8 cellular contexts compared by ENCODE assay signal in genomic region chrX:133587818-133588217, GRCh38.
"Had no signal": no experiment of that assay in that cellular context is flagged by ENCODE, and none has a peak within 500 bp of the region (broad histone marks: within the 10 kb centered on the region; RNA-seq: fewer than 3 reads in every experiment).

No MANE protein-coding gene starts in this region.

- H3K27ac Mint-ChIP-seq: HFFc6 had no signal

- H3K9me3 ChIP-seq: HAP-1 had no signal

- H3K4me1 ChIP-seq: HAP-1 had no signal

- DNase-seq: GOT3, HFFc6, KG1 had no signal

- H3K4me3 ChIP-seq: HAP-1, K562 had no signal

- H3K4me3 Mint-ChIP-seq: HFFc6 had no signal

- FAIRE-seq: H54, HTR-8/SVneo, K562 had no signal

- ATAC-seq: HCT116, K562 had no signal
